ENCODE assay signal across 16 cellular contexts in the genomic region with DNA sequence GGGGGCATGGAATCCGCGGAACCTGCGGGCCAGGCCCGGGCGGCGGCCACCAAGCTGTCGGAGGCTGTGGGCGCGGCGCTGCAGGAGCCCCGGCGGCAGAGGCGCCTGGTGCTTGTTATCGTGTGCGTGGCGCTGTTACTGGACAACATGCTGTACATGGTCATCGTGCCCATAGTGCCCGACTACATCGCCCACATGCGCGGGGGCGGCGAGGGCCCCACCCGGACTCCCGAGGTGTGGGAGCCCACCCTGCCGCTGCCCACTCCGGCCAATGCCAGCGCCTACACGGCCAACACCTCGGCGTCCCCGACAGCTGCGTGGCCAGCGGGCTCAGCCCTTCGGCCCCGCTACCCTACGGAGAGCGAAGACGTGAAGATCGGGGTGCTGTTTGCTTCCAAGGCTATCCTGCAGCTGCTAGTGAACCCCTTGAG. TPM values are rescaled to one million over a fixed set of nuclear protein-coding genes. Genes with fewer than 3 reads are reported as not detected.
DNase-seq lines count a peak whose midpoint lies in the region; ATAC-seq and TF ChIP-seq lines count a peak whose summit lies in the region.
"Had no signal": no experiment of that assay in that cellular context is flagged by ENCODE, and none has a peak within 500 bp of the region (broad histone marks: within the 10 kb centered on the region; RNA-seq: fewer than 3 reads in every experiment).

No MANE protein-coding gene starts in this region.

- peaks cover 73% of the 10 kb centered on the region for H3K27me3 Mint-ChIP-seq in activated CD4-positive, alpha-beta T cell treated with anti-CD3 and anti-CD28 coated beads, Interleukin-2, amount 10 ng/mL, durations not matched to agents 7 days and 5 days
- H3K27me3 Mint-ChIP-seq in WTC11 (ENCODE audit: low read depth): peaks cover 98% of the 10 kb centered on the region
- peaks cover 81% of the 10 kb centered on the region for H3K27me3 Mint-ChIP-seq in CD4-positive, alpha-beta T cell

- intact Hi-C loops in stomach (cut with DNase I; ENCODE audit: low total_unique reads): no loop called here
- intact Hi-C loops in CD4-positive, alpha-beta T cell (cut with DNase I, micrococcal nuclease): no loop called here

- no peaks in the 10 kb centered on the region for H3K36me3 ChIP-seq in mesodermal cell (ENCODE audit: control insufficient read depth, insufficient read depth, low read length)
- H3K36me3 ChIP-seq in stomach: no peaks in the 10 kb centered on the region

- TF ChIP-seq CTCF in WTC11 (IDR thresholded peaks at IDR 0.05): no peak
- TF ChIP-seq CTCF in stomach (IDR thresholded peaks at IDR 0.05): no peak
- TF ChIP-seq CTCF in CD4-positive, alpha-beta T cell (IDR thresholded peaks at IDR 0.05): no peak

- no peak overlapping the region for H3K27ac ChIP-seq in mesodermal cell (ENCODE audit: low read depth, low read length, severe bottlenecking)
- no peak overlapping the region for H3K27ac ChIP-seq in stomach
- no peak overlapping the region for H3K27ac ChIP-seq in CD4-positive, alpha-beta T cell (ENCODE audit: low read depth, low read length)
- H3K27ac ChIP-seq: foreskin keratinocyte had no signal

- peaks cover 50 to 100% (median 95%) of the 10 kb centered on the region in 3 donors for H3K27me3 ChIP-seq in stomach
- H3K27me3 ChIP-seq in CD4-positive, alpha-beta T cell (ENCODE audit: control insufficient read depth, insufficient read depth, low read length): peaks cover 77% of the 10 kb centered on the region

- no peak for DNase-seq in activated CD4-positive, alpha-beta T cell treated with anti-CD3 and anti-CD28 coated beads, Interleukin-2, amount 10 ng/mL, durations not matched to agents 7 days and 5 days
- no peak for DNase-seq in activated CD4-positive, alpha-beta T cell treated with anti-CD3 and anti-CD28 coated beads for 4 hours
- no peak for DNase-seq in WTC11 (ENCODE audit: low spot score)
- no peak for DNase-seq in stomach
- DNase-seq in GDM1 (lab: John Stamatoyannopoulos, UW): no peak
- DNase-seq in CD4-positive, alpha-beta T cell: no peak
- DNase-seq in SIG-M5 treated with dmso at 0.1 percent for 504 hours (lab: John Stamatoyannopoulos, UW; ENCODE audit: unreplicated experiment): no peak
- DNase-seq: activated B cell treated with CpG ODN at 0.5 μM for 24 hours, foreskin keratinocyte, KBM-7, PC-3 had no signal

- CTCF ChIA-PET in activated CD4-positive, alpha-beta T cell treated with anti-CD3 and anti-CD28 coated beads, Interleukin-2, amount 10 ng/mL, durations not matched to agents 7 days and 5 days (lab: Charles Lee): no interaction called here
- CTCF ChIA-PET in WTC11 (lab: Charles Lee): interaction anchor here (1.1 to 3.3 kb wide), 6 partner anchors 9 to 203 kb away, joined by 3 to 14 read pairs (median 6); no protein-coding TSS in a partner anchor
- CTCF ChIA-PET in CD4-positive, alpha-beta T cell (lab: Charles Lee): no interaction called here

- no peaks in the 10 kb centered on the region for H3K9me3 ChIP-seq in mesodermal cell (ENCODE audit: control insufficient read depth, low read length)
- H3K9me3 ChIP-seq in stomach: peaks cover 0 to 11% (median 0%) of the 10 kb centered on the region in 4 donors
- H3K9me3 ChIP-seq in CD4-positive, alpha-beta T cell (ENCODE audit: control insufficient read depth, low read length): no peaks in the 10 kb centered on the region

- H3K27ac Mint-ChIP-seq in activated CD4-positive, alpha-beta T cell treated with anti-CD3 and anti-CD28 coated beads, Interleukin-2, amount 10 ng/mL, durations not matched to agents 7 days and 5 days: peak overlapping the region; percentile 46
- no peak overlapping the region for H3K27ac Mint-ChIP-seq in WTC11
- no peak overlapping the region for H3K27ac Mint-ChIP-seq in CD4-positive, alpha-beta T cell
- H3K27ac Mint-ChIP-seq: activated B cell treated with CpG ODN at 0.5 μM for 24 hours; activated naive CD8-positive, alpha-beta T cell; stimulated activated effector memory CD8-positive, alpha-beta T cell treated with anti-CD3 and anti-CD28 coated beads, Interleukin-12 subunit alpha, Interleukin-12 subunit beta, amount 100 ng/mL, for 72 hours had no signal

- no peak for TF ChIP-seq EP300 in stomach (IDR thresholded peaks at IDR 0.05)

- no peak overlapping the region for H3K4me3 Mint-ChIP-seq in activated CD4-positive, alpha-beta T cell treated with anti-CD3 and anti-CD28 coated beads, Interleukin-2, amount 10 ng/mL, durations not matched to agents 7 days and 5 days
- H3K4me3 Mint-ChIP-seq in WTC11: peak overlapping the region; percentile 52
- H3K4me3 Mint-ChIP-seq in CD4-positive, alpha-beta T cell: no peak overlapping the region
- H3K4me3 Mint-ChIP-seq: activated B cell treated with CpG ODN at 0.5 μM for 24 hours; activated naive CD8-positive, alpha-beta T cell; stimulated activated effector memory CD8-positive, alpha-beta T cell treated with anti-CD3 and anti-CD28 coated beads, Interleukin-12 subunit alpha, Interleukin-12 subunit beta, amount 100 ng/mL, for 72 hours had no signal

- H3K4me1 ChIP-seq in mesodermal cell (ENCODE audit: control insufficient read depth, insufficient read depth, low read length, poor library complexity, severe bottlenecking): no peaks in the 10 kb centered on the region
- H3K4me1 ChIP-seq in stomach: peaks cover 13 to 65% (median 30%) of the 10 kb centered on the region in 4 donors

- POLR2A ChIA-PET in activated CD4-positive, alpha-beta T cell treated with anti-CD3 and anti-CD28 coated beads, Interleukin-2, amount 10 ng/mL, durations not matched to agents 7 days and 5 days (lab: Charles Lee): no interaction called here
- POLR2A ChIA-PET in WTC11 (lab: Charles Lee): interaction anchor here (0.6 kb wide), 1 partner anchor 152 kb away, joined by 3 read pairs; no protein-coding TSS in a partner anchor
- POLR2A ChIA-PET in CD4-positive, alpha-beta T cell (lab: Charles Lee): no interaction called here

- peaks cover 7% of the 10 kb centered on the region for H3K9me3 Mint-ChIP-seq in activated CD4-positive, alpha-beta T cell treated with anti-CD3 and anti-CD28 coated beads, Interleukin-2, amount 10 ng/mL, durations not matched to agents 7 days and 5 days
- no peaks in the 10 kb centered on the region for H3K9me3 Mint-ChIP-seq in WTC11
- no peaks in the 10 kb centered on the region for H3K9me3 Mint-ChIP-seq in CD4-positive, alpha-beta T cell
- H3K9me3 Mint-ChIP-seq: activated B cell treated with CpG ODN at 0.5 μM for 24 hours; stimulated activated effector memory CD8-positive, alpha-beta T cell treated with anti-CD3 and anti-CD28 coated beads, Interleukin-12 subunit alpha, Interleukin-12 subunit beta, amount 100 ng/mL, for 72 hours had no signal

- peak overlapping the region; percentile 30 for H3K4me3 ChIP-seq in mesodermal cell (ENCODE audit: extremely low read depth, insufficient read depth, low read length, poor library complexity, severe bottlenecking)
- H3K4me3 ChIP-seq in stomach: peak overlapping the region in 3 of 4 donors; percentile 12 to 32 (median 12)

- TF ChIP-seq POLR2A in stomach (IDR thresholded peaks at IDR 0.05): no peak

- peaks cover 13% of the 10 kb centered on the region for H3K36me3 Mint-ChIP-seq in activated CD4-positive, alpha-beta T cell treated with anti-CD3 and anti-CD28 coated beads, Interleukin-2, amount 10 ng/mL, durations not matched to agents 7 days and 5 days (ENCODE audit: low read depth)
- H3K36me3 Mint-ChIP-seq in WTC11: peaks cover 6% of the 10 kb centered on the region; the same call in 1 of the 2 replicates
- no peaks in the 10 kb centered on the region for H3K36me3 Mint-ChIP-seq in CD4-positive, alpha-beta T cell (ENCODE audit: low read depth)
- H3K36me3 Mint-ChIP-seq: activated naive CD8-positive, alpha-beta T cell had no signal

- ATAC-seq in WTC11: no peak
- no peak for ATAC-seq in CD4-positive, alpha-beta T cell (ENCODE audit: poor library complexity)
- ATAC-seq: stimulated activated effector memory CD8-positive, alpha-beta T cell treated with anti-CD3 and anti-CD28 coated beads, Interleukin-12 subunit alpha, Interleukin-12 subunit beta, amount 100 ng/mL, for 72 hours had no signal

- WGBS in mesodermal cell (ENCODE audit: insufficient coverage in 2 of 2), 2 experiments: 6 to 8% methylated on average over 33 to 36 of the region's 40 CpGs
- 4 to 11% (median 8%) methylated on average over 19 to 40 of the region's 40 CpGs; no CpG with 5 or more reads in 1 of the 5 donors for WGBS in stomach, 5 donors

- peaks cover 13% of the 10 kb centered on the region for H3K4me1 Mint-ChIP-seq in activated CD4-positive, alpha-beta T cell treated with anti-CD3 and anti-CD28 coated beads, Interleukin-2, amount 10 ng/mL, durations not matched to agents 7 days and 5 days
- peaks cover 46% of the 10 kb centered on the region for H3K4me1 Mint-ChIP-seq in WTC11
- peaks cover 13% of the 10 kb centered on the region for H3K4me1 Mint-ChIP-seq in CD4-positive, alpha-beta T cell (ENCODE audit: low read depth)

TF ChIP-seq in WTC11, 78 proteins besides CTCF, POLR2A, EP300 and RAD21:
- TF ChIP-seq GRHL2 (CRISPR knock-in tag; IDR thresholded peaks at IDR 0.05; ENCODE audit: insufficient replicate concordance, severe bottlenecking) (no peak), NFE2L1 (CRISPR knock-in tag; IDR thresholded peaks at IDR 0.05) (0 out of 2 replicates have a peak, but pooled peaks have one; percentile 11)
TF ChIP-seq in WTC11: peak in this region for 1.

RNA-seq across cellular contexts. Expression of gene SLC18A3, which starts 0.6 kb away (rescaled TPM):
- not detected for total RNA-seq in activated CD4-positive, alpha-beta T cell treated with anti-CD3 and anti-CD28 coated beads, Interleukin-2, amount 10 ng/mL, durations not matched to agents 7 days and 5 days
- total RNA-seq in WTC11 (2021) (0.07 to 0.13 TPM (median 0.09 TPM) in 3 replicates), stomach (under 1 TPM in 1 of 5 donors, not detected in 4; 0.73 TPM)
- polyA plus RNA-seq in mesodermal cell (2013, experiment 1 of 2): 1.3 TPM
- 1.1 TPM for polyA plus RNA-seq in mesodermal cell (2013, experiment 2 of 2)
- polyA plus RNA-seq in stomach: under 1 TPM in 1 of 3 donors, not detected in 2; 0.20 TPM
- not detected for total RNA-seq in CD4-positive, alpha-beta T cell
- total RNA-seq: activated B cell treated with CpG ODN at 0.5 μM for 24 hours, foreskin keratinocyte, NCI-H460, PC-3 had no signal
- polyA plus RNA-seq: AG04450, foreskin keratinocyte had no signal

RNA-seq across cellular contexts. Expression of gene CHAT, which starts 3.1 kb away (rescaled TPM):
- not detected for total RNA-seq in activated CD4-positive, alpha-beta T cell treated with anti-CD3 and anti-CD28 coated beads, Interleukin-2, amount 10 ng/mL, durations not matched to agents 7 days and 5 days
- total RNA-seq in WTC11 (2021) (not detected in 3 replicates), stomach (1 to 10 TPM in 1 of 5 donors, not detected in 4; 8.7 TPM)
- polyA plus RNA-seq in mesodermal cell (2013, experiment 1 of 2): 1.8 TPM
- 0.61 TPM for polyA plus RNA-seq in mesodermal cell (2013, experiment 2 of 2)
- not detected for polyA plus RNA-seq in stomach
- not detected for total RNA-seq in CD4-positive, alpha-beta T cell
- total RNA-seq: activated B cell treated with CpG ODN at 0.5 μM for 24 hours, foreskin keratinocyte, NCI-H460, PC-3 had no signal
- polyA plus RNA-seq: AG04450, foreskin keratinocyte had no signal
